In the genomic region with DNA sequence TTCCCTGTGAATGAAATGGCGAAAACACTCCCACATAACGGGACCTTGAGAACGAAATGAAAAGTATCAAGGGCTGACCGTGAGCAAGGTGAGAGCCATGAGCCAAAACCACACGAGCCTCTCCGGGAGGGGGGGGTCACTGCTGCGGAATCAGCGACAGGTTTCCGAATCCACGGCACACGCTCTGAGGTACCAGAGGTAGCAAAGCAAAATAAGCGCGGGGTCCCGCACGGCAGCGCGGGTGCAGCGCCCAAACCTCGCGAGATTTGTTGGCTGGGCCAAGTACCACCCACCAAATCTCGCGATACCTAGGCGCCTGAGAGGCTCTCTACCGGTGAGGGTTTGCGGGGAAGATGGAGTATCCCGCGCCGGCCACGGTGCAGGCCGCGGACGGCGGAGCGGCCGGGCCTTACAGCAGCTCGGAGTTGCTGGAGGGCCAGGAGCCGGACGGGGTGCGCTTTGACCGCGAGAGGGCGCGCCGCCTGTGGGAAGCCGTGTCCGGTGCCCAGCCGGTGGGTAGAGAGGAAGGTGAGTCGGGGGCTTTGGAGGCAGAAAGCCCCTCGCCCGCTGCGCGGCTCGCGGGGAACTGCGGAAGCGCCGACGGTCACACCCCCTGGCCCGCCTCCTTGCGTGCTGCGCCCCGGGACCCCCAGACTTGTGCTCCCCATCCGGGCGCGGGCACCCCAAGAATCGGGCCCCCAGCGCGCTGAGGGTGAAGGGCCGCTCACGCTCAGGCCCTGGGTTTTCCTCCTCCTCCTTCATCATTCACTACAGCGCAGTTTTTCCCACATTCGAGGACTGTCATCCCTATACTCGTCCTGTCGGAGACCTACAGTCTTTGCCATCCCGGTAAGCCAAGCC, we compare ENCODE assay signal across 8 cellular contexts. TPM values are rescaled to one million over a fixed set of nuclear protein-coding genes. Genes with fewer than 3 reads are reported as not detected.
DNase-seq lines count a peak whose midpoint lies in the region; ATAC-seq and TF ChIP-seq lines count a peak whose summit lies in the region.

A gene with protein sequence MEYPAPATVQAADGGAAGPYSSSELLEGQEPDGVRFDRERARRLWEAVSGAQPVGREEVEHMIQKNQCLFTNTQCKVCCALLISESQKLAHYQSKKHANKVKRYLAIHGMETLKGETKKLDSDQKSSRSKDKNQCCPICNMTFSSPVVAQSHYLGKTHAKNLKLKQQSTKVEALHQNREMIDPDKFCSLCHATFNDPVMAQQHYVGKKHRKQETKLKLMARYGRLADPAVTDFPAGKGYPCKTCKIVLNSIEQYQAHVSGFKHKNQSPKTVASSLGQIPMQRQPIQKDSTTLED (plus strand): TSS at position 311 of the 861 bp plus-strand sequence. CDS start 43 bp downstream, at position 354.

- no peaks in the 10 kb centered on the region for H3K9me3 Mint-ChIP-seq in activated T-helper 2 cell treated with anti-CD3 and anti-CD28 coated beads, Interferon-gamma antibody, Interleukin-2, Interleukin-4, amounts not matched to agents 10 μg/mL and 5 μg/mL and 100 μg/mL, durations not matched to agents 14 hours and 24 hours and 36 hours
- no peaks in the 10 kb centered on the region for H3K9me3 Mint-ChIP-seq in natural killer cell treated with Interleukin-12 subunit alpha and Interleukin-12 subunit beta and Interleukin-15 and Interleukin-18, amount 100 ng/mL, for 72 hours

- H2AFZ ChIP-seq in Loucy (ENCODE audit: low read length), result peak within 1 kb of the TSS; percentile 99

- no peaks in the 10 kb centered on the region for H3F3A ChIP-seq in Loucy (ENCODE audit: low read depth)

- H3K36me3 ChIP-seq in Loucy (ENCODE audit: insufficient read depth, low read length), result no peaks in the 10 kb centered on the region
- peaks cover 26% of the 10 kb centered on the region for H3K36me3 ChIP-seq in RWPE2 (ENCODE audit: low read depth)

- H3K4me3 ChIP-seq in Loucy (ENCODE audit: low read length, poor library complexity, severe bottlenecking), result peak within 1 kb of the TSS; percentile 96
- H3K4me3 ChIP-seq in RWPE2 (ENCODE audit: severe bottlenecking), result peak within 1 kb of the TSS; percentile 91
- H3K4me3 ChIP-seq in fibroblast of pulmonary artery (replicated peaks; ENCODE audit: low read depth, low read length), result peak within 1 kb of the TSS; percentile 91

- no peaks in the 10 kb centered on the region for H3K27me3 Mint-ChIP-seq in activated T-helper 2 cell treated with anti-CD3 and anti-CD28 coated beads, Interferon-gamma antibody, Interleukin-2, Interleukin-4, amounts not matched to agents 10 μg/mL and 5 μg/mL and 100 μg/mL, durations not matched to agents 14 hours and 24 hours and 36 hours (ENCODE audit: low read depth)
- H3K27me3 Mint-ChIP-seq in natural killer cell treated with Interleukin-12 subunit alpha and Interleukin-12 subunit beta and Interleukin-15 and Interleukin-18, amount 100 ng/mL, for 72 hours, result no peaks in the 10 kb centered on the region

- H3K9me3 ChIP-seq in Loucy (ENCODE audit: insufficient read depth, low read depth, low read length) (no peaks in the 10 kb centered on the region), RWPE2 (ENCODE audit: severe bottlenecking) (no peaks in the 10 kb centered on the region)

- no peaks in the 10 kb centered on the region for H3K27me3 ChIP-seq in Loucy (ENCODE audit: insufficient read depth, low read length, poor library complexity, severe bottlenecking)
- H3K27me3 ChIP-seq in RWPE2 (ENCODE audit: insufficient read depth, poor library complexity, severe bottlenecking), result no peaks in the 10 kb centered on the region

- peaks cover 14% of the 10 kb centered on the region for H3K4me1 ChIP-seq in Loucy (ENCODE audit: insufficient read depth, low read length, poor library complexity, severe bottlenecking)
- peaks cover 7% of the 10 kb centered on the region for H3K4me1 ChIP-seq in RWPE2 (ENCODE audit: insufficient read depth, poor library complexity, severe bottlenecking)

- no peaks in the 10 kb centered on the region for H4K20me1 ChIP-seq in Loucy (ENCODE audit: insufficient read depth, low read length, poor library complexity, severe bottlenecking)

- H3K27ac Mint-ChIP-seq in activated T-helper 2 cell treated with anti-CD3 and anti-CD28 coated beads, Interferon-gamma antibody, Interleukin-2, Interleukin-4, amounts not matched to agents 10 μg/mL and 5 μg/mL and 100 μg/mL, durations not matched to agents 14 hours and 24 hours and 36 hours, result peak within 1 kb of the TSS; percentile 93
- H3K27ac Mint-ChIP-seq in natural killer cell treated with Interleukin-12 subunit alpha and Interleukin-12 subunit beta and Interleukin-15 and Interleukin-18, amount 100 ng/mL, for 72 hours, result peak within 1 kb of the TSS; percentile 95 to 98

- peaks cover 20% of the 10 kb centered on the region for H3K36me3 Mint-ChIP-seq in activated T-helper 2 cell treated with anti-CD3 and anti-CD28 coated beads, Interferon-gamma antibody, Interleukin-2, Interleukin-4, amounts not matched to agents 10 μg/mL and 5 μg/mL and 100 μg/mL, durations not matched to agents 14 hours and 24 hours and 36 hours (ENCODE audit: low read depth)
- H3K36me3 Mint-ChIP-seq in natural killer cell treated with Interleukin-12 subunit alpha and Interleukin-12 subunit beta and Interleukin-15 and Interleukin-18, amount 100 ng/mL, for 72 hours, result no peaks in the 10 kb centered on the region

- DNase-seq in EL, result peak; percentile 92
- peak; percentile 95 for DNase-seq in H4 (ENCODE audit: low spot score)
- peak; percentile 96 for DNase-seq in RWPE2 (ENCODE audit: low spot score)
- DNase-seq in activated T-helper 2 cell treated with anti-CD3 and anti-CD28 coated beads, Interferon-gamma antibody, Interleukin-2, Interleukin-4, amounts not matched to agents 10 μg/mL and 5 μg/mL and 100 μg/mL, durations not matched to agents 14 hours and 24 hours and 36 hours (ENCODE audit: low spot score), result peak; percentile 88
- DNase-seq in fibroblast of pulmonary artery (ENCODE audit: low read depth), result peak; percentile 93
- DNase-seq in natural killer cell treated with Interleukin-12 subunit alpha and Interleukin-12 subunit beta and Interleukin-15 and Interleukin-18, amount 100 ng/mL, for 72 hours (ENCODE audit: low spot score), result peak; percentile 94
- DNase-seq in stimulated activated naive CD4-positive, alpha-beta T cell treated with Interleukin-2 at 50 U/mL for 16 hours (lab: John Stamatoyannopoulos, UW), result peak; percentile 87

- H3K4me3 Mint-ChIP-seq in activated T-helper 2 cell treated with anti-CD3 and anti-CD28 coated beads, Interferon-gamma antibody, Interleukin-2, Interleukin-4, amounts not matched to agents 10 μg/mL and 5 μg/mL and 100 μg/mL, durations not matched to agents 14 hours and 24 hours and 36 hours (ENCODE audit: low read depth), result peak within 1 kb of the TSS; percentile 98
- peak within 1 kb of the TSS; percentile 100 for H3K4me3 Mint-ChIP-seq in natural killer cell treated with Interleukin-12 subunit alpha and Interleukin-12 subunit beta and Interleukin-15 and Interleukin-18, amount 100 ng/mL, for 72 hours

- TF ChIP-seq CTCF in Loucy (conservative IDR thresholded peaks at IDR 0.05; ENCODE audit: low read length), result peak; percentile 38
- peak; percentile 23 for TF ChIP-seq CTCF in RWPE2 (IDR thresholded peaks at IDR 0.05; ENCODE audit: poor library complexity, severe bottlenecking)
- peak; percentile 19 for TF ChIP-seq CTCF in fibroblast of pulmonary artery (IDR thresholded peaks at IDR 0.05; ENCODE audit: low read length, missing control alignments)

- peak within 1 kb of the TSS; percentile 69 for H3K4me2 ChIP-seq in Loucy (ENCODE audit: low read depth, low read length, poor library complexity, severe bottlenecking)

- H3K9ac ChIP-seq in Loucy (ENCODE audit: low read depth, low read length, poor library complexity, severe bottlenecking), result peak within 1 kb of the TSS; percentile 89

- peak within 1 kb of the TSS; percentile 36 for H3K27ac ChIP-seq in RWPE2 (ENCODE audit: poor library complexity, severe bottlenecking)

- H3K9me2 ChIP-seq in Loucy (replicated peaks; ENCODE audit: low read depth, low read length), result no peaks in the 10 kb centered on the region

- peaks cover 29% of the 10 kb centered on the region for H3K4me1 Mint-ChIP-seq in activated T-helper 2 cell treated with anti-CD3 and anti-CD28 coated beads, Interferon-gamma antibody, Interleukin-2, Interleukin-4, amounts not matched to agents 10 μg/mL and 5 μg/mL and 100 μg/mL, durations not matched to agents 14 hours and 24 hours and 36 hours (ENCODE audit: low read depth)
- H3K4me1 Mint-ChIP-seq in natural killer cell treated with Interleukin-12 subunit alpha and Interleukin-12 subunit beta and Interleukin-15 and Interleukin-18, amount 100 ng/mL, for 72 hours (ENCODE audit: low read depth in 2 of 2), result peaks cover 27 to 38% of the 10 kb centered on the region in 2 donors

- ATAC-seq in RWPE2 (ENCODE audit: low read depth), result peak; percentile 92
- ATAC-seq in natural killer cell treated with Interleukin-12 subunit alpha and Interleukin-12 subunit beta and Interleukin-15 and Interleukin-18, amount 100 ng/mL, for 72 hours, result peak; percentile 97 to 98

- intact Hi-C loops in activated T-helper 2 cell treated with anti-CD3 and anti-CD28 coated beads, Interferon-gamma antibody, Interleukin-2, Interleukin-4, amounts not matched to agents 10 μg/mL and 5 μg/mL and 100 μg/mL, durations not matched to agents 14 hours and 24 hours and 36 hours (cut with micrococcal nuclease), result loop anchor here (1.0 kb wide), 1 partner anchor 16 kb away; a partner anchor contains a TSS

- peaks cover 24% of the 10 kb centered on the region for H3K79me2 ChIP-seq in Loucy (ENCODE audit: insufficient read depth, low read length)

RNA-seq across cellular contexts. Expression of the gene that starts here (rescaled TPM):
- 26.2 and 31.4 TPM in 2 replicates for total RNA-seq in H4 (2014; rRNA removed; shearing (Covaris generic))
- total RNA-seq in activated T-helper 2 cell treated with anti-CD3 and anti-CD28 coated beads, Interferon-gamma antibody, Interleukin-2, Interleukin-4, amounts not matched to agents 10 μg/mL and 5 μg/mL and 100 μg/mL, durations not matched to agents 14 hours and 24 hours and 36 hours, result 26.1 and 26.3 TPM in 2 replicates
- total RNA-seq in natural killer cell treated with Interleukin-12 subunit alpha and Interleukin-12 subunit beta and Interleukin-15 and Interleukin-18, amount 100 ng/mL, for 72 hours, result 10 to 100 TPM; 23.5 to 46.9 TPM

Comparison
In these comparisons a context has a peak if more than half of its experiments do, and no peak if none do; other contexts are left out.
1. Peak in every context shown above with its lines: DNase-seq, ATAC-seq, H3K4me3 ChIP-seq and H3K27ac ChIP-seq.